ENCODE assay signal across 14 cellular contexts in genomic region chr14:69281450-69282169, GRCh38. TPM values are rescaled to one million over a fixed set of nuclear protein-coding genes. Genes with fewer than 3 reads are reported as not detected.
DNase-seq lines count a peak whose midpoint lies in the region; FAIRE-seq and TF ChIP-seq lines count a peak whose summit lies in the region.
"Had no signal": no experiment of that assay in that cellular context is flagged by ENCODE, and none has a peak within 500 bp of the region (broad histone marks: within the 10 kb centered on the region; RNA-seq: fewer than 3 reads in every experiment).

No MANE protein-coding gene starts in this region.

- no peak overlapping the region for H3K9ac ChIP-seq in neural cell (ENCODE audit: low read length)

- H3K4me2 ChIP-seq in neural cell (ENCODE audit: low read length) = no peak overlapping the region

- no peak for TF ChIP-seq CTCF in neural cell (IDR thresholded peaks at IDR 0.05; ENCODE audit: poor library complexity, severe bottlenecking)

- no peaks in the 10 kb centered on the region for H3K36me3 ChIP-seq in neural cell (ENCODE audit: insufficient read depth, low read length)

- TF ChIP-seq RAD21 in neural cell (conservative IDR thresholded peaks at IDR 0.05) = no peak

- peak; percentile 67 to 69 for DNase-seq in NCI-H524 (lab: John Stamatoyannopoulos, UW)
- DNase-seq in NCI-H524 treated with DMSO at 0.1 percent for 48 hours (lab: John Stamatoyannopoulos, UW) = no peak
- no peak for DNase-seq in HTR-8/SVneo (ENCODE audit: insufficient read length, low spot score)
- peak; percentile 26 for DNase-seq in RPMI7951 (ENCODE audit: low read depth)
- DNase-seq in AG08395 (ENCODE audit: low spot score) = no peak
- DNase-seq in activated CD4-positive, alpha-beta T cell treated with anti-CD3 and anti-CD28 coated beads, Interleukin-2, amount 50 U/mL, for 48 hours = no peak
- no peak for DNase-seq in T1000 (lab: John Stamatoyannopoulos, UW)
- DNase-seq: activated CD4-positive, alpha-beta memory T cell treated with anti-CD3 and anti-CD28 coated beads for 36 hours; activated naive CD8-positive, alpha-beta T cell treated with anti-CD3 and anti-CD28 coated beads, Interleukin-2, amount 50 U/mL, for 24 hours; GDM1; left colon; stimulated activated naive B cell treated with anti-CD40 and anti-IgM and Interleukin-4, amounts not matched to agents 10 μg/mL and 1 μg/mL and 100 μg/mL, for 72 hours had no signal

- no peaks in the 10 kb centered on the region for H3K27me3 ChIP-seq in neural cell (ENCODE audit: insufficient read depth, low read depth, low read length)

- no peaks in the 10 kb centered on the region for H3K9me3 ChIP-seq in neural cell (ENCODE audit: low read length)

- H3K79me2 ChIP-seq in neural cell (replicated peaks; ENCODE audit: insufficient read depth, low read length) = no peaks in the 10 kb centered on the region

- H3K9me2 ChIP-seq in neural cell (ENCODE audit: insufficient read depth, low read length) = no peaks in the 10 kb centered on the region

- peak; percentile 94 for FAIRE-seq in HTR-8/SVneo (lab: Jason Lieb, UNC)
- FAIRE-seq: frontal cortex had no signal

- no peaks in the 10 kb centered on the region for H3F3A ChIP-seq in neural cell (ENCODE audit: insufficient read depth, low read length, poor library complexity, severe bottlenecking)

- H4K20me1 ChIP-seq in neural cell (ENCODE audit: insufficient read depth) = no peaks in the 10 kb centered on the region

- H2AFZ ChIP-seq in neural cell (ENCODE audit: low read depth, low read length) = no peak overlapping the region

- TF ChIP-seq EP300 in neural cell (conservative IDR thresholded peaks at IDR 0.05; ENCODE audit: poor library complexity, severe bottlenecking) = no peak

- no peak overlapping the region for H3K4me3 ChIP-seq in neural cell (ENCODE audit: low read length)

- H3K27ac ChIP-seq in neural cell (ENCODE audit: low read length) = peak overlapping the region; percentile 12

TF ChIP-seq in neural cell, 6 proteins besides CTCF, POLR2A, EP300 and RAD21:
- TF ChIP-seq POLR2AphosphoS5 (IDR thresholded peaks at IDR 0.05) (no peak), EZH2 (IDR thresholded peaks at IDR 0.05; ENCODE audit: borderline replicate concordance, insufficient read depth, low read length, poor library complexity, severe bottlenecking) (no peak), REST (IDR thresholded peaks at IDR 0.05; ENCODE audit: borderline replicate concordance) (no peak), MXI1 (conservative IDR thresholded peaks at IDR 0.05; ENCODE audit: poor library complexity, severe bottlenecking) (no peak), SMC3 (conservative IDR thresholded peaks at IDR 0.05; ENCODE audit: poor library complexity) (no peak), TAF1 (IDR thresholded peaks at IDR 0.05; ENCODE audit: low read depth) (no peak)

RNA-seq across cellular contexts. Expression of gene GALNT16, which starts 21.7 kb away (rescaled TPM):
- total RNA-seq in RPMI7951 (2014; rRNA removed; shearing (Covaris generic)) = 0.10 and 0.12 TPM in 2 replicates
- 23.8 and 25.2 TPM in 2 replicates for polyA plus RNA-seq in neural cell
- 17.3 and 20.1 TPM in 2 replicates for polyA minus RNA-seq in neural cell
- total RNA-seq: activated CD4-positive, alpha-beta memory T cell treated with anti-CD3 and anti-CD28 coated beads for 36 hours had no signal

Comparison
In these comparisons a context has a peak if more than half of its experiments do, and no peak if none do; other contexts are left out.
1. DNase-seq: peak in NCI-H524 (2 of 2) and RPMI7951 (single experiment); none in NCI-H524 treated with DMSO at 0.1 percent for 48 hours (single experiment), HTR-8/SVneo (single experiment), AG08395 (single experiment), activated CD4-positive, alpha-beta T cell treated with anti-CD3 and anti-CD28 coated beads, Interleukin-2, amount 50 U/mL, for 48 hours (0 of 2) and T1000 (single experiment).